19 cellular contexts compared by ENCODE assay signal in the genomic region with DNA sequence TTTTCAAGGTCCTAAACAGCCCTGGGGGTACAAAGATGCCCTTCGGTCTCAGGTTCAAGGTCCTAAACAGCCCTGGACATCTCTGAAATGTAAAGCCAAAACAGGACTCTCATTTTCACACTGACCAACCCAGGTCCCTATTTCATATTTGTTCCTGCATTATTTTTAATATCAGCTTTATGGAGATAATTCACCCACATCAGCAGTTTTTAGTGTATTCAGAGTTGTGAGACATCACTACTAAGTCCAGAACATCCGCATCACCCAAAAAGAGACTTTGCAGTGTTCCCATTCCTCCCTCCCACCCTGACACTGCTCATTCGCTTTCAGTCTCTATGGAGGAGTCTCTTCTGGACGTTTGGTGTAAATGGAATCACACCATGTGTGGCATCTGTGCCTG.
A peak's percentile ranks its signal among the peaks of the same experiment; 100 is the strongest.
DNase-seq lines count a peak whose midpoint lies in the region; ATAC-seq and TF ChIP-seq lines count a peak whose summit lies in the region.
"Had no signal": no experiment of that assay in that cellular context is flagged by ENCODE, and none has a peak within 500 bp of the region (broad histone marks: within the 10 kb centered on the region; RNA-seq: fewer than 3 reads in every experiment).

No MANE protein-coding gene starts in this region.

- in situ Hi-C loops in IMR-90 (cut with MboI; ENCODE audit: low sequenced_read_pairs) = no loop called here

- no peak overlapping the region for H2AFZ ChIP-seq in IMR-90 (replicated peaks; ENCODE audit: low read length, poor library complexity)

- H3K14ac ChIP-seq in IMR-90 (replicated peaks; ENCODE audit: low read depth, low read length) = no peak overlapping the region

- dilution Hi-C loops in IMR-90 (cut with HindIII; ENCODE audit: low sequenced_read_pairs, unreplicated experiment) = no loop called here

- intact Hi-C loops in IMR-90 (cut with micrococcal nuclease) = no loop called here

- H2AK9ac ChIP-seq in IMR-90 (replicated peaks; ENCODE audit: low read depth, low read length, poor library complexity) = no peak overlapping the region

- H3K27ac ChIP-seq in IMR-90 (ENCODE audit: insufficient read depth, low read length) (no peak overlapping the region), coronary artery (no peak overlapping the region)
- H3K27ac ChIP-seq: BLaER1, C4-2B had no signal

- H3K9me3 ChIP-seq in IMR-90 (ENCODE audit: control insufficient read depth, insufficient read depth, low read length) = peaks cover 51% of the 10 kb centered on the region
- H3K9me3 ChIP-seq: Caco-2 had no signal

- H3K18ac ChIP-seq in IMR-90 (ENCODE audit: low read depth, low read length) = no peak overlapping the region

- H3K4me2 ChIP-seq in IMR-90 (ENCODE audit: low read depth, low read length) = no peak overlapping the region
- H3K4me2 ChIP-seq: BLaER1 had no signal

- no CpG with 5 or more reads among the region's 4 CpGs for WGBS in IMR-90 (ENCODE audit: extremely low coverage in 2 of 2, insufficient read length in 1 of 2), 2 experiments

- H4K91ac ChIP-seq in IMR-90 (ENCODE audit: insufficient read depth, low read depth, low read length) = no peak overlapping the region

- no peak overlapping the region for H3K27ac Mint-ChIP-seq in type B pancreatic cell
- H3K27ac Mint-ChIP-seq in activated naive CD4-positive, alpha-beta T cell treated with anti-CD3 and anti-CD28 coated beads, Interleukin-2, amount 50 U/mL, for 72 hours = no peak overlapping the region
- H3K27ac Mint-ChIP-seq: B cell; CD4-positive, CD25-positive, alpha-beta regulatory T cell; CD8-positive, alpha-beta T cell had no signal

- H4K5ac ChIP-seq in IMR-90 (ENCODE audit: low read depth, low read length) = no peak overlapping the region

- H3K4me3 ChIP-seq in IMR-90 (ENCODE audit: insufficient read depth, low read depth, low read length) = no peak overlapping the region
- H3K4me3 ChIP-seq in coronary artery = no peak overlapping the region
- H3K4me3 ChIP-seq: BLaER1 had no signal

- H3K36me3 ChIP-seq in IMR-90 (ENCODE audit: control insufficient read depth, insufficient read depth, low read length) = no peaks in the 10 kb centered on the region
- H3K36me3 ChIP-seq: BLaER1 had no signal

- CTCF ChIA-PET in IMR-90 (lab: Yijun Ruan, JAX) = no interaction called here

- H4K8ac ChIP-seq in IMR-90 (ENCODE audit: low read depth in 2 of 2, low read length in 2 of 2) = no peak overlapping the region

- peaks cover 3% of the 10 kb centered on the region for H3K9me3 Mint-ChIP-seq in type B pancreatic cell
- H3K9me3 Mint-ChIP-seq in activated naive CD4-positive, alpha-beta T cell treated with anti-CD3 and anti-CD28 coated beads, Interleukin-2, amount 50 U/mL, for 72 hours = peaks cover 7 to 8% of the 10 kb centered on the region in 2 donors

- no peaks in the 10 kb centered on the region for H3K27me3 Mint-ChIP-seq in type B pancreatic cell
- H3K27me3 Mint-ChIP-seq: B cell; CD4-positive, CD25-positive, alpha-beta regulatory T cell had no signal

- H3K36me3 Mint-ChIP-seq in type B pancreatic cell = no peaks in the 10 kb centered on the region
- peaks cover 0 to 3% of the 10 kb centered on the region in 2 donors for H3K36me3 Mint-ChIP-seq in activated naive CD4-positive, alpha-beta T cell treated with anti-CD3 and anti-CD28 coated beads, Interleukin-2, amount 50 U/mL, for 72 hours
- H3K36me3 Mint-ChIP-seq: CD4-positive, CD25-positive, alpha-beta regulatory T cell; CD8-positive, alpha-beta T cell had no signal

- H3K27me3 ChIP-seq in IMR-90 (ENCODE audit: control insufficient read depth, insufficient read depth, low read length) = no peaks in the 10 kb centered on the region
- H3K27me3 ChIP-seq: BLaER1 had no signal

- no peak for TF ChIP-seq RAD21 in IMR-90 (IDR thresholded peaks at IDR 0.05; ENCODE audit: low read length)

- H2BK120ac ChIP-seq in IMR-90 (ENCODE audit: low read depth, low read length) = no peak overlapping the region

- H2BK15ac ChIP-seq in IMR-90 (ENCODE audit: low read depth, low read length) = no peak overlapping the region

- no peaks in the 10 kb centered on the region for H3K9me1 ChIP-seq in IMR-90 (ENCODE audit: insufficient read depth, low read length)

- no peak for TF ChIP-seq POLR2A in IMR-90 (IDR thresholded peaks at IDR 0.05; ENCODE audit: low read depth, low read length)

- no peak overlapping the region for H3K23ac ChIP-seq in IMR-90 (ENCODE audit: low read depth, low read length)

- H3K79me1 ChIP-seq in IMR-90 (ENCODE audit: low read depth in 1 of 2, low read length in 2 of 2) = no peaks in the 10 kb centered on the region

- H3K56ac ChIP-seq in IMR-90 (ENCODE audit: extremely low read depth, insufficient read depth, low read length) = no peak overlapping the region

- POLR2A ChIA-PET in IMR-90 (lab: Charles Lee; ENCODE audit: unreplicated experiment) = no interaction called here

- no peak overlapping the region for H2BK20ac ChIP-seq in IMR-90 (ENCODE audit: low read depth, low read length)

- no peaks in the 10 kb centered on the region for H4K20me1 ChIP-seq in IMR-90 (ENCODE audit: insufficient read depth, low read length)
- H4K20me1 ChIP-seq: BLaER1 had no signal

- BruUV-seq in IMR-90 (replicated peaks; lab: Mats Ljungman, UMichigan) = no TSS peak

- no peak for ATAC-seq in IMR-90 (ENCODE audit: low read depth)
- no peak for ATAC-seq in activated naive CD4-positive, alpha-beta T cell treated with anti-CD3 and anti-CD28 coated beads, Interleukin-2, amount 50 U/mL, for 72 hours
- ATAC-seq: CD8-positive, alpha-beta T cell had no signal

- TF ChIP-seq CTCF in IMR-90 (conservative IDR thresholded peaks at IDR 0.05; ENCODE audit: low read depth, low read length) (no peak), coronary artery (IDR thresholded peaks at IDR 0.05) (no peak), type B pancreatic cell (conservative IDR thresholded peaks at IDR 0.05) (no peak)

- no peak overlapping the region for H2AK5ac ChIP-seq in IMR-90 (ENCODE audit: low read depth, low read length)

- no peaks in the 10 kb centered on the region for H3K4me1 ChIP-seq in IMR-90 (ENCODE audit: control insufficient read depth, insufficient read depth, low read length)
- H3K4me1 ChIP-seq: BLaER1, Caco-2 had no signal

- no peak overlapping the region for H3K4ac ChIP-seq in IMR-90 (ENCODE audit: low read depth, low read length)

- no peak overlapping the region for H3K4me3 Mint-ChIP-seq in type B pancreatic cell
- H3K4me3 Mint-ChIP-seq: B cell; CD4-positive, CD25-positive, alpha-beta regulatory T cell; CD8-positive, alpha-beta T cell had no signal

- DNase-seq in D341Med (ENCODE audit: low spot score) = peak; percentile 4
- no peak for DNase-seq in IMR-90
- peak; percentile 24 for DNase-seq in coronary artery (ENCODE audit: low spot score)
- DNase-seq in type B pancreatic cell (ENCODE audit: extremely low spot score, unreplicated experiment) = peak; percentile 13
- no peak for DNase-seq in dedifferentiated amniotic fluid mesenchymal stem cell (ENCODE audit: extremely low spot score)
- no peak for DNase-seq in cerebellar nuclear complex (lab: John Stamatoyannopoulos, UW)
- no peak for DNase-seq in anterior cingulate cortex (lab: John Stamatoyannopoulos, UW)
- no peak for DNase-seq in activated naive CD4-positive, alpha-beta T cell treated with anti-CD3 and anti-CD28 coated beads, Interleukin-2, amount 50 U/mL, for 72 hours (ENCODE audit: low spot score in 2 of 2)
- DNase-seq: Caco-2; CD4-positive, CD25-positive, alpha-beta regulatory T cell; CD8-positive, alpha-beta T cell; DMS 273 treated with DMSO at 0.1 percent for 48 hours; DMS79; GF-D8; GOT3; HCEC 1CT had no signal

- H3K9ac ChIP-seq in IMR-90 (ENCODE audit: low read depth, low read length) = no peak overlapping the region
- H3K9ac ChIP-seq: BLaER1 had no signal

- no peak overlapping the region for H2BK5ac ChIP-seq in IMR-90 (ENCODE audit: low read depth, low read length, poor library complexity, severe bottlenecking)

- no peaks in the 10 kb centered on the region for H3K4me1 Mint-ChIP-seq in type B pancreatic cell (ENCODE audit: unreplicated experiment)
- H3K4me1 Mint-ChIP-seq: B cell had no signal

TF ChIP-seq in IMR-90, 13 proteins besides CTCF, POLR2A, EP300 and RAD21:
- TF ChIP-seq MAFK (IDR thresholded peaks at IDR 0.05; ENCODE audit: low read depth, low read length) (peak; percentile 62), FOS (IDR thresholded peaks at IDR 0.05; ENCODE audit: low read depth, low read length) (no peak)

Comparison
In these comparisons a context has a peak if more than half of its experiments do, and no peak if none do; other contexts are left out.
1. DNase-seq: peak in D341Med (single experiment), coronary artery (single experiment) and type B pancreatic cell (single experiment); none in IMR-90 (single experiment), dedifferentiated amniotic fluid mesenchymal stem cell (single experiment), cerebellar nuclear complex (0 of 2), anterior cingulate cortex (0 of 58) and activated naive CD4-positive, alpha-beta T cell treated with anti-CD3 and anti-CD28 coated beads, Interleukin-2, amount 50 U/mL, for 72 hours (0 of 2).